10 cellular contexts compared by ENCODE assay signal in the genomic region with DNA sequence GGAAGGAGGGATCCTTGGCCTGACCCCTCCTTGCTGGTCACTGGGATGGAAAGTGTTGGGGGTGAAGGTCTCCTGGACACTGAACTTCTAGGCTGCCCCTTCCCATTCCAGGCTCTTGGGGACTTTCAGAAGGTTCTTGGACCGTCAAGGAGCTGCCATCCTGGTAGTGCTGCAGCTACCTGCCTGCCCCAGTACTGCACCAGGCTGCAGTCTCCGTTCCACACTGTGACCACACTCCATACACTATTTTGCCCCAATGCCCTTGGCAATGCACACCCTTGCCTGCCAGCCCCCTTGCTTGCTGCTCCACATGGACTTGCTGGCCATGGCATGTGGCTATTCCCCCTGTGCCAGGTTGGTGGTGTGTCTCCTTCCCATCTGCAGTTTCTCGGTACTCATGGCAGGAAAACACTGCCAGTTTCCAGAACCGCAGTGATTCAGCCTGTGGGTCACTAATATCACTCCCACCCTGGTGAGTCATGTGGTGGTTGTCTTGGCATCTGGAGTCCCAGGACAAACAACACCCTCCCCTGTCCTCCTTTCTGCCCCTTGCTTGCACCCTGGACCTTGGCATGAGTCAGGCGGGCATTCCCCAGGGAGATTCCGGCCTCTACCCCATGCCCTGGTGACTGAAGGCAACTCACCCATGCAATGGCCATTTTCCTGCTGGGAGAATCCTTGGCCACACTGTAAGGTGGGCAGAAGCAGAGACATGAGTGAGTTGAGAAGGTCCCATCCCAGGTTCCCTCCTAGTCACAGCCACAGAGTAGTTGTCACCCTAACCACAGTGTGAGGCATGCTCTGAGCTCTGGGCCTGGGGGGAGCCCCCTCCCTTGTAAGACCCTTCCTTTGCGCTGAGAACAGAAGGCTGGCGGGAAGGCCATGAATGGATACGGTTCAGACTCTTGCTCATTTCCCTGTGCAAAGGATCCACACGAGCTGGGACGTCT. TPM values are rescaled to one million over a fixed set of nuclear protein-coding genes. Genes with fewer than 3 reads are reported as not detected.
DNase-seq lines count a peak whose midpoint lies in the region; ATAC-seq, FAIRE-seq and TF ChIP-seq lines count a peak whose summit lies in the region.
"Had no signal": no experiment of that assay in that cellular context is flagged by ENCODE, and none has a peak within 500 bp of the region (broad histone marks: within the 10 kb centered on the region; RNA-seq: fewer than 3 reads in every experiment).

No MANE protein-coding gene starts in this region.

- no peak overlapping the region for H3K4me3 Mint-ChIP-seq in activated CD4-positive, alpha-beta T cell treated with anti-CD3 and anti-CD28 coated beads for 36 hours
- H3K4me3 Mint-ChIP-seq in activated CD4-positive, alpha-beta T cell treated with anti-CD3 and anti-CD28 coated beads, Interleukin-2, amount 10 ng/mL, durations not matched to agents 7 days and 5 days = no peak overlapping the region
- H3K4me3 Mint-ChIP-seq: memory B cell had no signal

- no peaks in the 10 kb centered on the region for H3K27me3 Mint-ChIP-seq in activated CD4-positive, alpha-beta T cell treated with anti-CD3 and anti-CD28 coated beads for 36 hours
- H3K27me3 Mint-ChIP-seq in activated CD4-positive, alpha-beta T cell treated with anti-CD3 and anti-CD28 coated beads, Interleukin-2, amount 10 ng/mL, durations not matched to agents 7 days and 5 days = peaks cover 1% of the 10 kb centered on the region

- peak; percentile 77 for ATAC-seq in activated CD4-positive, alpha-beta T cell treated with anti-CD3 and anti-CD28 coated beads for 36 hours
- peak; percentile 96 for ATAC-seq in RWPE2 (ENCODE audit: low read depth)

- no peak for FAIRE-seq in small intestine (lab: Jason Lieb, UNC)

- TF ChIP-seq CTCF in RWPE2 (IDR thresholded peaks at IDR 0.05; ENCODE audit: poor library complexity, severe bottlenecking) (no peak), fibroblast of lung (conservative IDR thresholded peaks at IDR 0.05 in 1 of 2, IDR thresholded peaks at IDR 0.05 in 1 of 2; ENCODE audit: low read depth in 1 of 2, low read length in 2 of 2) (no peak)

- H3K27ac ChIP-seq in RWPE2 (ENCODE audit: poor library complexity, severe bottlenecking) (no peak overlapping the region), fibroblast of lung (ENCODE audit: insufficient read depth, low read length) (no peak overlapping the region), small intestine (ENCODE audit: low read depth in 1 of 2, low read length in 1 of 2) (no peak overlapping the region)

- POLR2A ChIA-PET in activated CD4-positive, alpha-beta T cell treated with anti-CD3 and anti-CD28 coated beads for 36 hours (lab: Charles Lee) = interaction anchor here (0.6 kb wide), 1 partner anchor 135 kb away, joined by 3 read pairs; no protein-coding TSS in a partner anchor
- POLR2A ChIA-PET in activated CD4-positive, alpha-beta T cell treated with anti-CD3 and anti-CD28 coated beads, Interleukin-2, amount 10 ng/mL, durations not matched to agents 7 days and 5 days (lab: Charles Lee) = no interaction called here

- no peak overlapping the region for H3K9ac ChIP-seq in fibroblast of lung (ENCODE audit: insufficient read depth, low read length)

- CTCF ChIA-PET in activated CD4-positive, alpha-beta T cell treated with anti-CD3 and anti-CD28 coated beads for 36 hours (lab: Charles Lee) = interaction anchor here (1.2 kb wide), 1 partner anchor 14 kb away, joined by 3 read pairs; no protein-coding TSS in a partner anchor
- CTCF ChIA-PET in activated CD4-positive, alpha-beta T cell treated with anti-CD3 and anti-CD28 coated beads, Interleukin-2, amount 10 ng/mL, durations not matched to agents 7 days and 5 days (lab: Charles Lee) = interaction anchor here (1.1 kb wide), 1 partner anchor 90 kb away, joined by 3 read pairs; no protein-coding TSS in a partner anchor

- 60 to 72% (median 67%) methylated on average over 11 of the region's 11 CpGs for WGBS in small intestine, 3 donors

- H2AFZ ChIP-seq in fibroblast of lung (ENCODE audit: low read length) = no peak overlapping the region

- H3K4me2 ChIP-seq in fibroblast of lung (ENCODE audit: extremely low read depth, insufficient read depth, low read length) = no peak overlapping the region

- H3K9me3 Mint-ChIP-seq in activated CD4-positive, alpha-beta T cell treated with anti-CD3 and anti-CD28 coated beads for 36 hours (ENCODE audit: low read depth) = no peaks in the 10 kb centered on the region
- H3K9me3 Mint-ChIP-seq in activated CD4-positive, alpha-beta T cell treated with anti-CD3 and anti-CD28 coated beads, Interleukin-2, amount 10 ng/mL, durations not matched to agents 7 days and 5 days = no peaks in the 10 kb centered on the region
- H3K9me3 Mint-ChIP-seq: memory B cell had no signal

- H3K36me3 Mint-ChIP-seq in activated CD4-positive, alpha-beta T cell treated with anti-CD3 and anti-CD28 coated beads for 36 hours (ENCODE audit: low read depth) = no peaks in the 10 kb centered on the region
- no peaks in the 10 kb centered on the region for H3K36me3 Mint-ChIP-seq in activated CD4-positive, alpha-beta T cell treated with anti-CD3 and anti-CD28 coated beads, Interleukin-2, amount 10 ng/mL, durations not matched to agents 7 days and 5 days (ENCODE audit: low read depth)
- H3K36me3 Mint-ChIP-seq: memory B cell had no signal

- no peak overlapping the region for H3K27ac Mint-ChIP-seq in activated CD4-positive, alpha-beta T cell treated with anti-CD3 and anti-CD28 coated beads for 36 hours
- H3K27ac Mint-ChIP-seq in activated CD4-positive, alpha-beta T cell treated with anti-CD3 and anti-CD28 coated beads, Interleukin-2, amount 10 ng/mL, durations not matched to agents 7 days and 5 days = no peak overlapping the region
- H3K27ac Mint-ChIP-seq: memory B cell had no signal

- H3K27me3 ChIP-seq in RWPE2 (ENCODE audit: insufficient read depth, poor library complexity, severe bottlenecking) (no peaks in the 10 kb centered on the region), fibroblast of lung (ENCODE audit: control insufficient read depth, insufficient read depth, low read length) (no peaks in the 10 kb centered on the region), small intestine (ENCODE audit: control insufficient read depth in 2 of 2, insufficient read depth in 2 of 2, low read length in 2 of 2) (no peaks in the 10 kb centered on the region)

- H3K4me1 Mint-ChIP-seq in activated CD4-positive, alpha-beta T cell treated with anti-CD3 and anti-CD28 coated beads for 36 hours = no peaks in the 10 kb centered on the region
- no peaks in the 10 kb centered on the region for H3K4me1 Mint-ChIP-seq in activated CD4-positive, alpha-beta T cell treated with anti-CD3 and anti-CD28 coated beads, Interleukin-2, amount 10 ng/mL, durations not matched to agents 7 days and 5 days
- H3K4me1 Mint-ChIP-seq: memory B cell had no signal

- no peak for DNase-seq in activated CD4-positive, alpha-beta T cell treated with anti-CD3 and anti-CD28 coated beads for 36 hours
- DNase-seq in activated CD4-positive, alpha-beta T cell treated with anti-CD3 and anti-CD28 coated beads, Interleukin-2, amount 10 ng/mL, durations not matched to agents 7 days and 5 days = no peak
- peak; percentile 93 for DNase-seq in RWPE2 (ENCODE audit: low spot score)
- peak; percentile 67 to 92 for DNase-seq in fibroblast of lung (ENCODE audit: low read depth in 2 of 2)
- DNase-seq in small intestine = peak; percentile 75
- no peak for DNase-seq in COLO668 (lab: John Stamatoyannopoulos, UW; ENCODE audit: unreplicated experiment)
- DNase-seq in NCI-H2171 (lab: John Stamatoyannopoulos, UW) = no peak
- DNase-seq in SKM-1 treated with dmso at 0.1 percent for 144 hours (lab: John Stamatoyannopoulos, UW; ENCODE audit: unreplicated experiment) = no peak
- DNase-seq: NCI-H1417 had no signal

- H3K79me2 ChIP-seq in fibroblast of lung (ENCODE audit: control insufficient read depth, insufficient read depth, low read length) = no peaks in the 10 kb centered on the region

- no peak overlapping the region for H3K4me3 ChIP-seq in RWPE2 (ENCODE audit: severe bottlenecking)
- H3K4me3 ChIP-seq in fibroblast of lung (replicated peaks in 1 of 4; ENCODE audit: control extremely low read depth in 1 of 4, insufficient read depth in 1 of 4, low read depth in 3 of 4, low read length in 4 of 4) = no peak overlapping the region
- H3K4me3 ChIP-seq in small intestine (ENCODE audit: low read depth in 1 of 2, low read length in 2 of 2) = no peak overlapping the region

- intact Hi-C loops in activated CD4-positive, alpha-beta T cell treated with anti-CD3 and anti-CD28 coated beads for 36 hours (cut with DNase I, micrococcal nuclease) = no loop called here

- H4K20me1 ChIP-seq in fibroblast of lung (ENCODE audit: control insufficient read depth, extremely low read depth, insufficient read depth, low read length) = no peaks in the 10 kb centered on the region

- H3K36me3 ChIP-seq in RWPE2 (ENCODE audit: low read depth) (no peaks in the 10 kb centered on the region), fibroblast of lung (ENCODE audit: control insufficient read depth, insufficient read depth, low read length) (no peaks in the 10 kb centered on the region), small intestine (ENCODE audit: control insufficient read depth in 2 of 2, insufficient read depth in 2 of 2, low read length in 2 of 2) (no peaks in the 10 kb centered on the region)

- H3K4me1 ChIP-seq in RWPE2 (ENCODE audit: insufficient read depth, poor library complexity, severe bottlenecking) (peaks cover 14% of the 10 kb centered on the region), fibroblast of lung (ENCODE audit: control insufficient read depth, extremely low read depth, insufficient read depth, low read length) (no peaks in the 10 kb centered on the region), small intestine (ENCODE audit: control insufficient read depth in 2 of 2, insufficient read depth in 1 of 2, low read depth in 1 of 2, low read length in 1 of 2) (no peaks in the 10 kb centered on the region)

- no peaks in the 10 kb centered on the region for H3K9me3 ChIP-seq in RWPE2 (ENCODE audit: severe bottlenecking)
- H3K9me3 ChIP-seq in fibroblast of lung (ENCODE audit: control insufficient read depth, insufficient read depth, low read depth, low read length) = no peaks in the 10 kb centered on the region
- no peaks in the 10 kb centered on the region for H3K9me3 ChIP-seq in small intestine (ENCODE audit: control insufficient read depth, low read depth)

RNA-seq across cellular contexts. Expression of a gene that starts 32.8 kb away (rescaled TPM):
- under 1 TPM; 0.47 to 0.57 TPM for total RNA-seq in activated CD4-positive, alpha-beta T cell treated with anti-CD3 and anti-CD28 coated beads for 36 hours
- total RNA-seq in activated CD4-positive, alpha-beta T cell treated with anti-CD3 and anti-CD28 coated beads, Interleukin-2, amount 10 ng/mL, durations not matched to agents 7 days and 5 days = 10 to 100 TPM; 12.2 to 12.6 TPM
- under 0.01 TPM in 1 of 2 replicates, not detected in the other for total RNA-seq in fibroblast of lung
- polyA plus RNA-seq in fibroblast of lung = not detected in 2 replicates
- polyA plus RNA-seq in fibroblast of lung (2012) = not detected in 2 replicates
- not detected in 2 replicates for polyA minus RNA-seq in fibroblast of lung (ENCODE audit: low replicate concordance)
- 1 to 10 TPM; 3.6 to 5.3 (median 4.3) TPM for polyA plus RNA-seq in small intestine

Comparison
In these comparisons a context has a peak if more than half of its experiments do, and no peak if none do; other contexts are left out.
1. RNA of a gene that starts 32.8 kb away (total RNA-seq): 12.2 to 12.6 TPM in activated CD4-positive, alpha-beta T cell treated with anti-CD3 and anti-CD28 coated beads, Interleukin-2, amount 10 ng/mL, durations not matched to agents 7 days and 5 days; 0.47 to 0.57 TPM in activated CD4-positive, alpha-beta T cell treated with anti-CD3 and anti-CD28 coated beads for 36 hours and under 0.01 TPM in fibroblast of lung; every median in the first group is over 4 times any median in the second.
2. DNase-seq: peak in RWPE2 (single experiment), fibroblast of lung (2 of 2) and small intestine (single experiment); none in activated CD4-positive, alpha-beta T cell treated with anti-CD3 and anti-CD28 coated beads for 36 hours (single experiment), activated CD4-positive, alpha-beta T cell treated with anti-CD3 and anti-CD28 coated beads, Interleukin-2, amount 10 ng/mL, durations not matched to agents 7 days and 5 days (single experiment), COLO668 (single experiment), NCI-H2171 (single experiment) and SKM-1 treated with dmso at 0.1 percent for 144 hours (single experiment).